22 cellular contexts compared by ENCODE assay signal in the genomic region with DNA sequence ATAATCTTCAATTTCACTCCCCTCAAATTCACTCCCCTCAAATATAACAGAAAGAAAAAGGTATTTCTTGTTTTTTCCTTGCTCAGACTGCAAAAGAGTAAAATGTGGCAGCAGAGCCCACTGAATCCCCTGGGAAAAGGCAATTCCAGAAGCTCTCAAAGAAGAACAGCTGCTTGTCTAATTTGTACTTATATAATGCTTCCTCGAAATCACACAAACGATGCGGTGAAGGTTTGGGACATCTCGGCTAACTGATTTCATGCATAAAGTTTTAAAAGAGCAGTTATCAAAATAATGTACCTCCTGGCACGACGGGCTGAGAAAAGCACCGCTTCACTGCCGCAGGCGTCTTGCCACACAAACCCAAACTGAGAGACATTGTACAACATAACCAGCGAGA. TPM values are rescaled to one million over a fixed set of nuclear protein-coding genes. Genes with fewer than 3 reads are reported as not detected.
DNase-seq lines count a peak whose midpoint lies in the region; ATAC-seq and TF ChIP-seq lines count a peak whose summit lies in the region.
"Had no signal": no experiment of that assay in that cellular context is flagged by ENCODE, and none has a peak within 500 bp of the region (broad histone marks: within the 10 kb centered on the region; RNA-seq: fewer than 3 reads in every experiment).

No MANE protein-coding gene starts in this region.

- TF ChIP-seq CTCF in neutrophil (IDR thresholded peaks at IDR 0.05), result no peak

- H3K27me3 Mint-ChIP-seq in activated CD8-positive, alpha-beta memory T cell treated with anti-CD3 and anti-CD28 coated beads, Interleukin-2, amount 10 ng/mL, durations not matched to agents 7 days and 5 days, result no peaks in the 10 kb centered on the region

- ATAC-seq in activated CD8-positive, alpha-beta memory T cell treated with anti-CD3 and anti-CD28 coated beads, Interleukin-2, amount 10 ng/mL, durations not matched to agents 7 days and 5 days, result no peak
- ATAC-seq: A549; CD8-positive, alpha-beta T cell; Right ventricle myocardium inferior had no signal

- H3K4me3 ChIP-seq in SJCRH30, result no peak overlapping the region
- H3K4me3 ChIP-seq in neutrophil (ENCODE audit: low read depth in 1 of 2, low read length in 1 of 2), result peak overlapping the region in 1 of 2 experiments; percentile 9
- H3K4me3 ChIP-seq in H7 (ENCODE audit: insufficient read depth, low read depth, low read length), result no peak overlapping the region
- H3K4me3 ChIP-seq: A549, PC-9, SJSA1 had no signal

- H3K27me3 ChIP-seq in SJCRH30 (no peaks in the 10 kb centered on the region), neutrophil (no peaks in the 10 kb centered on the region), H7 (ENCODE audit: control insufficient read depth, insufficient read depth, low read length) (0 out of 2 replicates have a peak, but pooled peaks cover 3% of the 10 kb centered on the region)
- H3K27me3 ChIP-seq: SJSA1 had no signal

- peaks cover 29% of the 10 kb centered on the region for H3K36me3 Mint-ChIP-seq in activated CD8-positive, alpha-beta memory T cell treated with anti-CD3 and anti-CD28 coated beads, Interleukin-2, amount 10 ng/mL, durations not matched to agents 7 days and 5 days

- peaks cover 2% of the 10 kb centered on the region; the same call in 1 of the 2 replicates for H3K36me3 ChIP-seq in SJCRH30
- peaks cover under 1% of the 10 kb centered on the region for H3K36me3 ChIP-seq in neutrophil
- no peaks in the 10 kb centered on the region; the same call in 1 of the 2 replicates for H3K36me3 ChIP-seq in H7 (replicated peaks; ENCODE audit: control insufficient read depth, insufficient read depth, low read length)
- H3K36me3 ChIP-seq: SJSA1 had no signal

- CTCF ChIA-PET in activated CD8-positive, alpha-beta memory T cell treated with anti-CD3 and anti-CD28 coated beads, Interleukin-2, amount 10 ng/mL, durations not matched to agents 7 days and 5 days (lab: Charles Lee), result no interaction called here

- H3K4me1 ChIP-seq in SJCRH30 (peaks cover 29% of the 10 kb centered on the region), neutrophil (ENCODE audit: control insufficient read depth in 1 of 2, insufficient read depth in 1 of 2, low read depth in 1 of 2, low read length in 1 of 2) (peaks cover 57% of the 10 kb centered on the region in 2 experiments)
- H3K4me1 ChIP-seq: A549, SJSA1 had no signal

- H3K27ac Mint-ChIP-seq in activated CD8-positive, alpha-beta memory T cell treated with anti-CD3 and anti-CD28 coated beads, Interleukin-2, amount 10 ng/mL, durations not matched to agents 7 days and 5 days, result no peak overlapping the region
- H3K27ac Mint-ChIP-seq: CD8-positive, alpha-beta T cell had no signal

- peak; percentile 25 for DNase-seq in activated CD8-positive, alpha-beta memory T cell treated with anti-CD3 and anti-CD28 coated beads, Interleukin-2, amount 10 ng/mL, durations not matched to agents 7 days and 5 days
- DNase-seq in activated CD8-positive, alpha-beta memory T cell treated with anti-CD3 and anti-CD28 coated beads, Interleukin-2, amount 50 U/mL, for 4 hours, result no peak
- peak; percentile 57 for DNase-seq in LHCN-M2 (ENCODE audit: low read depth)
- peak; percentile 49 to 80 for DNase-seq in SJCRH30
- no peak for DNase-seq in H7
- DNase-seq in activated CD4-positive, CD25-positive, alpha-beta regulatory T cell (lab: John Stamatoyannopoulos, UW), result no peak
- DNase-seq in KG1 (lab: John Stamatoyannopoulos, UW), result no peak
- DNase-seq: C1 segment of cervical spinal cord; Caco-2; CD8-positive, alpha-beta T cell; DND-41; NCI-H1048; NCI-H1417; NCI-H187; NCI-H446; NCI-H526 treated with DMSO at 0.1 percent for 48 hours; PC-9 had no signal

- no peaks in the 10 kb centered on the region for H3K4me1 Mint-ChIP-seq in activated CD8-positive, alpha-beta memory T cell treated with anti-CD3 and anti-CD28 coated beads, Interleukin-2, amount 10 ng/mL, durations not matched to agents 7 days and 5 days

- peak overlapping the region; percentile 70 for H3K27ac ChIP-seq in SJCRH30
- peak overlapping the region; percentile 68 for H3K27ac ChIP-seq in neutrophil
- H3K27ac ChIP-seq: A549, KMS-11, PC-9, SJSA1 had no signal

- no peak overlapping the region for H3K4me3 Mint-ChIP-seq in activated CD8-positive, alpha-beta memory T cell treated with anti-CD3 and anti-CD28 coated beads, Interleukin-2, amount 10 ng/mL, durations not matched to agents 7 days and 5 days
- H3K4me3 Mint-ChIP-seq: CD8-positive, alpha-beta T cell had no signal

- H3K9me3 Mint-ChIP-seq in activated CD8-positive, alpha-beta memory T cell treated with anti-CD3 and anti-CD28 coated beads, Interleukin-2, amount 10 ng/mL, durations not matched to agents 7 days and 5 days (ENCODE audit: low read depth), result no peaks in the 10 kb centered on the region
- H3K9me3 Mint-ChIP-seq: CD8-positive, alpha-beta T cell had no signal

- H3K9me3 ChIP-seq in SJCRH30 (replicated peaks) (no peaks in the 10 kb centered on the region), neutrophil (no peaks in the 10 kb centered on the region)
- H3K9me3 ChIP-seq: A549, Caco-2, SJSA1 had no signal

RNA-seq across cellular contexts. Expression of gene BDH1, which starts 10.7 kb away (rescaled TPM):
- 10 to 100 TPM; 75.8 to 80.9 TPM for total RNA-seq in activated CD8-positive, alpha-beta memory T cell treated with anti-CD3 and anti-CD28 coated beads, Interleukin-2, amount 10 ng/mL, durations not matched to agents 7 days and 5 days
- total RNA-seq in LHCN-M2 (2014; rRNA removed), result 0.29 and 0.32 TPM in 2 replicates
- polyA plus RNA-seq in LHCN-M2 (2012), result 0.64 TPM
- total RNA-seq in SJCRH30 (2014; rRNA removed; shearing (Covaris generic)), result 27.3 and 34.8 TPM in 2 replicates
- total RNA-seq in H7 (2014; rRNA removed; shearing (Covaris generic)), result 25.3 and 25.7 TPM in 2 replicates

Comparison
In these comparisons a context has a peak if more than half of its experiments do, and no peak if none do; other contexts are left out.
1. DNase-seq: peak in activated CD8-positive, alpha-beta memory T cell treated with anti-CD3 and anti-CD28 coated beads, Interleukin-2, amount 10 ng/mL, durations not matched to agents 7 days and 5 days (single experiment), LHCN-M2 (single experiment) and SJCRH30 (2 of 2); none in activated CD8-positive, alpha-beta memory T cell treated with anti-CD3 and anti-CD28 coated beads, Interleukin-2, amount 50 U/mL, for 4 hours (single experiment), H7 (single experiment), activated CD4-positive, CD25-positive, alpha-beta regulatory T cell (0 of 4) and KG1 (single experiment).
2. RNA of gene BDH1, which starts 10.7 kb away (total RNA-seq): 75.8 to 80.9 TPM in activated CD8-positive, alpha-beta memory T cell treated with anti-CD3 and anti-CD28 coated beads, Interleukin-2, amount 10 ng/mL, durations not matched to agents 7 days and 5 days, 27.3 to 34.8 TPM in SJCRH30 and 25.3 to 25.7 TPM in H7; 0.29 to 0.32 TPM in LHCN-M2; every median in the first group is over 10 times any median in the second.